ENCODE assay signal across 27 cellular contexts in genomic region chr10:68007356-68007755, GRCh38.
DNase-seq lines count a peak whose midpoint lies in the region; ATAC-seq, FAIRE-seq and TF ChIP-seq lines count a peak whose summit lies in the region.
"Had no signal": no experiment of that assay in that cellular context is flagged by ENCODE, and none has a peak within 500 bp of the region (broad histone marks: within the 10 kb centered on the region; RNA-seq: fewer than 3 reads in every experiment).

No MANE protein-coding gene starts in this region.

- H2AFZ ChIP-seq in mammary epithelial cell (ENCODE audit: low read depth, low read length), result no peak overlapping the region

- H3K4me3 ChIP-seq in mammary epithelial cell (replicated peaks in 1 of 3; ENCODE audit: insufficient read depth in 1 of 3, low read depth in 2 of 3, low read length in 3 of 3) (no peak overlapping the region), bronchial epithelial cell (ENCODE audit: low read depth, low read length) (no peak overlapping the region), fibroblast of the aortic adventitia (ENCODE audit: low read depth, low read length) (no peak overlapping the region), upper lobe of left lung (no peak overlapping the region)
- H3K4me3 ChIP-seq: SJCRH30 had no signal

- no peak overlapping the region for H3K9ac ChIP-seq in mammary epithelial cell (ENCODE audit: insufficient read depth, low read length)

- H3K9me3 Mint-ChIP-seq in MCF 10A (ENCODE audit: unreplicated experiment), result no peaks in the 10 kb centered on the region
- no peaks in the 10 kb centered on the region for H3K9me3 Mint-ChIP-seq in stimulated activated effector memory CD8-positive, alpha-beta T cell treated with anti-CD3 and anti-CD28 coated beads, Interleukin-12 subunit alpha, Interleukin-12 subunit beta, amount 100 ng/mL, for 72 hours
- H3K9me3 Mint-ChIP-seq: CD8-positive, alpha-beta memory T cell had no signal

- no peak overlapping the region for H3K4me3 Mint-ChIP-seq in MCF 10A (ENCODE audit: unreplicated experiment)
- H3K4me3 Mint-ChIP-seq in stimulated activated effector memory CD8-positive, alpha-beta T cell treated with anti-CD3 and anti-CD28 coated beads, Interleukin-12 subunit alpha, Interleukin-12 subunit beta, amount 100 ng/mL, for 72 hours, result no peak overlapping the region
- H3K4me3 Mint-ChIP-seq: CD14-positive monocyte; CD8-positive, alpha-beta memory T cell had no signal

- dilution Hi-C loops in mammary epithelial cell (cut with HindIII; ENCODE audit: low sequenced_read_pairs), result no loop called here

- H3K27me3 Mint-ChIP-seq in MCF 10A (ENCODE audit: insufficient read depth, unreplicated experiment), result no peaks in the 10 kb centered on the region
- H3K27me3 Mint-ChIP-seq: CD8-positive, alpha-beta memory T cell had no signal

- no peak overlapping the region for H3K4me2 ChIP-seq in mammary epithelial cell (ENCODE audit: insufficient read depth, low read depth, low read length)

- TF ChIP-seq POLR2A in upper lobe of left lung (IDR thresholded peaks at IDR 0.05), result no peak

- in situ Hi-C loops in mammary epithelial cell (cut with MboI; ENCODE audit: low sequenced_read_pairs in 2 of 2), result no loop called here

- CTCF ChIA-PET in MCF 10A (lab: Yijun Ruan, JAX) (interaction anchor here (0.6 to 1.1 kb wide), 2 partner anchors 11 to 341 kb away, joined by 3 read pairs; no protein-coding TSS in a partner anchor), mammary epithelial cell (lab: Charles Lee; ENCODE audit: low non-redundant PET) (no interaction called here)

- no peaks in the 10 kb centered on the region for H3K27me3 ChIP-seq in mammary epithelial cell (ENCODE audit: insufficient read depth, low read length)
- H3K27me3 ChIP-seq in bronchial epithelial cell (ENCODE audit: control insufficient read depth, insufficient read depth, low read length), result no peaks in the 10 kb centered on the region
- no peaks in the 10 kb centered on the region for H3K27me3 ChIP-seq in upper lobe of left lung
- H3K27me3 ChIP-seq: BE2C, SJCRH30 had no signal

- H3K27ac Mint-ChIP-seq in MCF 10A (ENCODE audit: low read depth, unreplicated experiment), result peak overlapping the region; percentile 61
- peak overlapping the region; percentile 30 for H3K27ac Mint-ChIP-seq in stimulated activated effector memory CD8-positive, alpha-beta T cell treated with anti-CD3 and anti-CD28 coated beads, Interleukin-12 subunit alpha, Interleukin-12 subunit beta, amount 100 ng/mL, for 72 hours

- H3K79me2 ChIP-seq in mammary epithelial cell (ENCODE audit: insufficient read depth, low read length), result peaks cover 3% of the 10 kb centered on the region

- intact Hi-C loops in MCF 10A (cut with micrococcal nuclease) (no loop called here), mammary epithelial cell (cut with micrococcal nuclease) (no loop called here)

- no peaks in the 10 kb centered on the region for H3K4me1 Mint-ChIP-seq in MCF 10A (ENCODE audit: insufficient read depth, unreplicated experiment)
- peaks cover 4% of the 10 kb centered on the region for H3K4me1 Mint-ChIP-seq in stimulated activated effector memory CD8-positive, alpha-beta T cell treated with anti-CD3 and anti-CD28 coated beads, Interleukin-12 subunit alpha, Interleukin-12 subunit beta, amount 100 ng/mL, for 72 hours
- H3K4me1 Mint-ChIP-seq: CD14-positive monocyte had no signal

- WGBS in mammary epithelial cell (ENCODE audit: low coverage, missing lambda C conversion rate), result 88% methylated on average over 3 of the region's 3 CpGs
- whole genome bisulfite sequencing in upper lobe of left lung, 2 donors, result 94 to 95% methylated on average over 3 of the region's 3 CpGs

- no peaks in the 10 kb centered on the region for H4K20me1 ChIP-seq in mammary epithelial cell (ENCODE audit: insufficient read depth, low read length)

- no peak for FAIRE-seq in bronchial epithelial cell (lab: Jason Lieb, UNC)

- H3K4me1 ChIP-seq in mammary epithelial cell (ENCODE audit: insufficient read depth, low read length) (no peaks in the 10 kb centered on the region), upper lobe of left lung (no peaks in the 10 kb centered on the region)
- H3K4me1 ChIP-seq: BE2C, SJCRH30 had no signal

- H3K9me3 ChIP-seq in mammary epithelial cell (replicated peaks; ENCODE audit: insufficient read depth, low read length) (no peaks in the 10 kb centered on the region), upper lobe of left lung (no peaks in the 10 kb centered on the region)
- H3K9me3 ChIP-seq: BE2C, SJCRH30 had no signal

- peaks cover 59% of the 10 kb centered on the region for H3K36me3 Mint-ChIP-seq in MCF 10A (ENCODE audit: insufficient read depth, unreplicated experiment)
- H3K36me3 Mint-ChIP-seq in stimulated activated effector memory CD8-positive, alpha-beta T cell treated with anti-CD3 and anti-CD28 coated beads, Interleukin-12 subunit alpha, Interleukin-12 subunit beta, amount 100 ng/mL, for 72 hours, result peaks cover 44% of the 10 kb centered on the region

- no peak for TF ChIP-seq EP300 in upper lobe of left lung (IDR thresholded peaks at IDR 0.05)

- POLR2A ChIA-PET in MCF 10A (lab: Yijun Ruan, JAX), result no interaction called here

- H3K36me3 ChIP-seq in mammary epithelial cell (ENCODE audit: insufficient read depth, low read length) (peaks cover 13% of the 10 kb centered on the region), bronchial epithelial cell (ENCODE audit: control insufficient read depth, insufficient read depth, low read length) (peaks cover 10% of the 10 kb centered on the region), upper lobe of left lung (peaks cover 0 to 57% (median 20%) of the 10 kb centered on the region in 4 donors)
- H3K36me3 ChIP-seq: SJCRH30 had no signal

- no peak for DNase-seq in MCF 10A (ENCODE audit: unreplicated experiment)
- no peak for DNase-seq in mammary epithelial cell
- DNase-seq in bronchial epithelial cell (ENCODE audit: low read depth), result peak; percentile 15
- DNase-seq in fibroblast of the aortic adventitia (ENCODE audit: low read depth), result peak; percentile 9
- DNase-seq in stimulated activated effector memory CD8-positive, alpha-beta T cell treated with anti-CD3 and anti-CD28 coated beads, Interleukin-12 subunit alpha, Interleukin-12 subunit beta, amount 100 ng/mL, for 72 hours (ENCODE audit: low spot score in 2 of 2), result no peak
- DNase-seq in upper lobe of left lung, result no peak
- no peak for DNase-seq in iPS-NIHi7 (ENCODE audit: extremely low spot score)
- DNase-seq in NCI-H226, result no peak
- DNase-seq: 8988T; ACHN; BE2C; CD8-positive, alpha-beta memory T cell; DMS153; DND-41; GOT3; HCEC 1CT; Karpas-422; MV-4-11; NCI-H1105; NCI-H1436 treated with DMSO at 0.1 percent for 48 hours; NCI-H187 treated with DMSO at 0.1 percent for 48 hours; NCI-H2171 treated with DMSO at 0.1 percent for 48 hours; NCI-H524 treated with DMSO at 0.1 percent for 48 hours; NCI-H774; SJCRH30 had no signal

- H3K27ac ChIP-seq in mammary epithelial cell (ENCODE audit: insufficient read depth, low read depth, low read length) (no peak overlapping the region), upper lobe of left lung (no peak overlapping the region)
- H3K27ac ChIP-seq: SJCRH30 had no signal

- BruUV-seq in MCF 10A (replicated peaks; lab: Mats Ljungman, UMichigan) (no TSS peak), mammary epithelial cell (replicated peaks; lab: Mats Ljungman, UMichigan) (no TSS peak)

- no peak for ATAC-seq in stimulated activated effector memory CD8-positive, alpha-beta T cell treated with anti-CD3 and anti-CD28 coated beads, Interleukin-12 subunit alpha, Interleukin-12 subunit beta, amount 100 ng/mL, for 72 hours
- ATAC-seq in upper lobe of left lung (ENCODE audit: low FRiP score in 2 of 2), result no peak
- ATAC-seq: SK-N-SH treated with all-trans-retinoic acid at 6 μM for 48 hours had no signal

- TF ChIP-seq CTCF in MCF 10A (IDR thresholded peaks at IDR 0.05; ENCODE audit: unreplicated experiment) (no peak), mammary epithelial cell (conservative IDR thresholded peaks at IDR 0.05 in 1 of 2, IDR thresholded peaks at IDR 0.05 in 1 of 2; ENCODE audit: extremely low read depth in 1 of 2, insufficient read depth in 1 of 2, low read depth in 1 of 2, low read length in 2 of 2) (no peak), bronchial epithelial cell (IDR thresholded peaks at IDR 0.05; ENCODE audit: insufficient read depth, low read length, severe bottlenecking) (no peak), fibroblast of the aortic adventitia (IDR thresholded peaks at IDR 0.05; ENCODE audit: insufficient read depth, low read length) (no peak), upper lobe of left lung (IDR thresholded peaks at IDR 0.05) (no peak)

Comparison
In these comparisons a context has a peak if more than half of its experiments do, and no peak if none do; other contexts are left out.
1. DNase-seq: peak in bronchial epithelial cell (single experiment) and fibroblast of the aortic adventitia (single experiment); none in MCF 10A (single experiment), mammary epithelial cell (single experiment), stimulated activated effector memory CD8-positive, alpha-beta T cell treated with anti-CD3 and anti-CD28 coated beads, Interleukin-12 subunit alpha, Interleukin-12 subunit beta, amount 100 ng/mL, for 72 hours (0 of 2), upper lobe of left lung (0 of 2), iPS-NIHi7 (single experiment) and NCI-H226 (single experiment).